ENCODE assay signal across 15 cellular contexts in the genomic region with DNA sequence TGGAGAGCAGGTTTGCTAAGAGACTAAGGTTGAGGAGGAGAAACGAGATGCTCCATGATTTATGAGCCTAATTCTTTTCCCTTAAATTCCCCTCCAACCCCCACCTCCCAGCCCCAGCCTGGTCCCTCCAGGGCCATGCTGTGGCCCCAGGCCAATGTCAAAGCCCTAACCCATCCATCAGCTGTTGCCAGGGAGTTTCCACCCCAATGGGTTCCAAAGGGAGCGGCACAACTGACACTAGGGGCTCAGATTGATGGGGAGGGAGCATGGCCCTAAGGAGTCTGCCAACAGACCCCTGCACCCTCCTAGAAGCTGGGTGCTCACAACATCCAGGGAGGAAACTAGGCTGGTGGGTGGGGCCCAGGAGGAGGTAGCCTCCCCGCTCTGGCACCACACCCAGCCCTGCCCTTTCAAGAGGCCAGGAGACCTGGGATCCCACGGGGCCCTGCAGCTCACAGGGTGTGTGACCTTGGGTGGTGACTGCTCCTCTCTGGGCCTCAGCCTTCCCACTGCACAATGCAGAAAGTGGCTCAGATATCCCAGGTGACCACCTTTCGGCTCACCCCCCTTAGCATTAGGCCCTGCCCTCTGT. TPM values are rescaled to one million over a fixed set of nuclear protein-coding genes. Genes with fewer than 3 reads are reported as not detected.
DNase-seq lines count a peak whose midpoint lies in the region; ATAC-seq, FAIRE-seq and TF ChIP-seq lines count a peak whose summit lies in the region.
"Had no signal": no experiment of that assay in that cellular context is flagged by ENCODE, and none has a peak within 500 bp of the region (broad histone marks: within the 10 kb centered on the region; RNA-seq: fewer than 3 reads in every experiment).

No MANE protein-coding gene starts in this region.

- no peak overlapping the region for H3K14ac ChIP-seq in H1 (ENCODE audit: insufficient read length)

- no peak overlapping the region for H3K4me3 Mint-ChIP-seq in mesothelial cell of epicardium
- H3K4me3 Mint-ChIP-seq: CD8-positive, alpha-beta T cell; effector memory CD8-positive, alpha-beta T cell; memory B cell had no signal

- H3K79me2 ChIP-seq in H1 (ENCODE audit: control insufficient read depth in 1 of 2, insufficient read depth in 2 of 2, low read length in 2 of 2): peaks cover 0 to 71% of the 10 kb centered on the region in 2 experiments; a peak in 2 of 4 replicates

- H2BK12ac ChIP-seq in H1 (ENCODE audit: low read depth, low read length): no peak overlapping the region

- TF ChIP-seq EP300 in H1 (IDR thresholded peaks at IDR 0.05; ENCODE audit: borderline replicate concordance in 1 of 2, low read depth in 2 of 2, low read length in 2 of 2): no peak

- no peaks in the 10 kb centered on the region for H3K9me3 Mint-ChIP-seq in mesothelial cell of epicardium
- H3K9me3 Mint-ChIP-seq: CD8-positive, alpha-beta T cell; effector memory CD8-positive, alpha-beta T cell; memory B cell had no signal

- TF ChIP-seq RAD21 in H1 (IDR thresholded peaks at IDR 0.05 in 1 of 2, conservative IDR thresholded peaks at IDR 0.05 in 1 of 2; ENCODE audit: low read depth in 2 of 2, low read length in 2 of 2): no peak

- peaks cover 0 to 2% (median 0%) of the 10 kb centered on the region in 4 experiments; a peak in 1 of 7 replicates for H3K27me3 ChIP-seq in H1 (replicated peaks in 1 of 4; ENCODE audit: control insufficient read depth in 3 of 4, extremely low read depth in 1 of 4, insufficient read depth in 3 of 4, low read length in 3 of 4)

- no peaks in the 10 kb centered on the region for H3K9me3 ChIP-seq in H1 (ENCODE audit: insufficient read depth in 2 of 2, low read depth in 1 of 2, low read length in 1 of 2)

- no peak overlapping the region for H3K56ac ChIP-seq in H1 (replicated peaks; ENCODE audit: insufficient read length, low read depth, low read length)

- peaks cover 11% of the 10 kb centered on the region for H3K4me1 Mint-ChIP-seq in mesothelial cell of epicardium
- H3K4me1 Mint-ChIP-seq: memory B cell had no signal

- 0 out of 2 replicates have a peak overlapping the region, but pooled peaks have one; percentile 13 for H3K18ac ChIP-seq in H1 (ENCODE audit: extremely low read depth, low read length)

- DNase-seq in RWPE1 (ENCODE audit: low spot score) (no peak), H1 (ENCODE audit: low read depth in 1 of 2, low spot score in 2 of 2) (no peak), mesothelial cell of epicardium (ENCODE audit: low spot score in 2 of 2, unreplicated experiment in 2 of 2) (no peak), mesenteric fat pad (ENCODE audit: low spot score) (no peak), hepatic stellate cell (ENCODE audit: low spot score) (no peak)
- DNase-seq: amniotic stem cell; CD8-positive, alpha-beta T cell; effector memory CD8-positive, alpha-beta T cell; KBM-7; NCI-H774 had no signal

- no peak overlapping the region for H3K4me2 ChIP-seq in H1 (ENCODE audit: insufficient read depth in 1 of 2, low read depth in 2 of 2, low read length in 2 of 2)

- H3K27me3 Mint-ChIP-seq in mesothelial cell of epicardium (ENCODE audit: low read depth): no peaks in the 10 kb centered on the region
- H3K27me3 Mint-ChIP-seq: effector memory CD8-positive, alpha-beta T cell; memory B cell had no signal

- H4K91ac ChIP-seq in H1 (replicated peaks; ENCODE audit: insufficient read length, low read length): peak overlapping the region; percentile 17

- H2AK5ac ChIP-seq in H1 (ENCODE audit: low read depth, low read length): no peak overlapping the region

- H3K36me3 Mint-ChIP-seq in mesothelial cell of epicardium: no peaks in the 10 kb centered on the region
- H3K36me3 Mint-ChIP-seq: memory B cell had no signal

- no peak overlapping the region for H3K4me3 ChIP-seq in H1 (ENCODE audit: extremely low read depth in 1 of 4, insufficient read depth in 2 of 4, low read depth in 3 of 4, low read length in 4 of 4)

- POLR2A ChIA-PET in RWPE1 (lab: Yijun Ruan, JAX; ENCODE audit: low non-redundant PET): no interaction called here
- POLR2A ChIA-PET in H1 (lab: Charles Lee; ENCODE audit: partially characterized antibody): interaction anchor here (0.5 to 13.5 kb wide), 3 partner anchors 10 to 32 kb away, joined by 3 to 355 read pairs (median 23); no protein-coding TSS in a partner anchor

- peaks cover 38% of the 10 kb centered on the region for H3K79me1 ChIP-seq in H1 (ENCODE audit: low read depth, low read length)

- TF ChIP-seq CTCF in RWPE1 (conservative IDR thresholded peaks at IDR 0.05; ENCODE audit: low read depth) (no peak), H1 (IDR thresholded peaks at IDR 0.05; ENCODE audit: control extremely low read depth in 1 of 3, insufficient read depth in 1 of 3, low read depth in 1 of 3, low read length in 3 of 3) (no peak), mesothelial cell of epicardium (IDR thresholded peaks at IDR 0.05; ENCODE audit: unreplicated experiment) (no peak)

- H3K23ac ChIP-seq in H1 (ENCODE audit: insufficient read length): no peak overlapping the region

- peak overlapping the region; percentile 60; the same call in 1 of the 2 replicates for H2BK5ac ChIP-seq in H1 (ENCODE audit: low read depth, low read length)

- no peak overlapping the region for H4K5ac ChIP-seq in H1 (ENCODE audit: insufficient read length, low read depth, low read length)

- FAIRE-seq in H1 (lab: Jason Lieb, UNC): no peak

- H3K27ac Mint-ChIP-seq in mesothelial cell of epicardium: peak overlapping the region; percentile 64
- H3K27ac Mint-ChIP-seq: CD8-positive, alpha-beta T cell; effector memory CD8-positive, alpha-beta T cell; memory B cell had no signal

- H4K20me1 ChIP-seq in H1 (replicated peaks in 1 of 2; ENCODE audit: control insufficient read depth in 1 of 2, insufficient read depth in 2 of 2, low read length in 2 of 2): peaks cover 10 to 36% of the 10 kb centered on the region in 2 experiments

- peaks cover 10% of the 10 kb centered on the region; the same call in 1 of the 2 replicates for H3K23me2 ChIP-seq in H1 (ENCODE audit: low read depth, low read length)

- no peak overlapping the region for H2BK120ac ChIP-seq in H1 (replicated peaks; ENCODE audit: low read depth, low read length)

- TF ChIP-seq POLR2A in H1 (IDR thresholded peaks at IDR 0.05; ENCODE audit: control extremely low read depth in 1 of 2, low read depth in 2 of 2, low read length in 2 of 2): no peak

- H3K9ac ChIP-seq in H1 (replicated peaks in 1 of 4; ENCODE audit: extremely low read depth in 1 of 4, low read depth in 3 of 4, low read length in 3 of 4): no peak overlapping the region

- no peak overlapping the region for H2BK15ac ChIP-seq in H1 (ENCODE audit: low read length)

- H4K8ac ChIP-seq in H1 (ENCODE audit: extremely low read depth, insufficient read depth, low read length): peak overlapping the region; percentile 38

- H3K36me3 ChIP-seq in H1 (ENCODE audit: control insufficient read depth in 2 of 4, insufficient read depth in 4 of 4, low read length in 3 of 4): peaks cover 0 to 7% (median 0%) of the 10 kb centered on the region in 4 experiments; a peak in 1 of 8 replicates

- CTCF ChIA-PET in RWPE1 (lab: Yijun Ruan, JAX) (interaction anchor here (0.6 to 1.6 kb wide), 4 partner anchors 16 to 402 kb away, joined by 3 to 8 read pairs (median 3); no protein-coding TSS in a partner anchor), H1 (lab: Charles Lee; ENCODE audit: partially characterized antibody) (interaction anchor here (1.5 to 37.8 kb wide), 6 partner anchors 10 to 196 kb away, joined by 3 to 1807 read pairs (median 8); no protein-coding TSS in a partner anchor)

- ATAC-seq in GM18909 (IDR thresholded peaks at IDR 0.05; ENCODE audit: poor library complexity, unreplicated experiment): no peak
- no peak for ATAC-seq in GM18907 (IDR thresholded peaks at IDR 0.05; ENCODE audit: unreplicated experiment)
- ATAC-seq: CD8-positive, alpha-beta T cell; effector memory CD8-positive, alpha-beta T cell had no signal

- 82% methylated on average over 4 of the region's 5 CpGs; no CpG with 5 or more reads in 1 of the 2 experiments for WGBS in H1 (ENCODE audit: extremely low coverage in 1 of 2, insufficient coverage in 1 of 2, insufficient read length in 1 of 2, insufficient replicate concordance in 2 of 2, low coverage in 1 of 2, low lambda C conversion rate in 2 of 2, missing lambda C conversion rate in 1 of 2), 2 experiments

- H3K27ac ChIP-seq in RWPE1 (peak overlapping the region; percentile 93), H1 (ENCODE audit: low read depth, low read length) (no peak overlapping the region), temporal lobe (ENCODE audit: low read depth, low read length) (peak overlapping the region; percentile 53)

- H3K4ac ChIP-seq in H1 (replicated peaks; ENCODE audit: insufficient read length, low read depth, low read length): no peak overlapping the region

- H3K4me1 ChIP-seq in H1 (replicated peaks in 1 of 4; ENCODE audit: control insufficient read depth in 3 of 4, insufficient read depth in 4 of 4, low read length in 3 of 4): peaks cover 12 to 52% (median 34%) of the 10 kb centered on the region in 4 experiments

- no peak overlapping the region for H2AFZ ChIP-seq in H1 (ENCODE audit: low read length)

- H2BK20ac ChIP-seq in H1 (ENCODE audit: low read length): no peak overlapping the region

TF ChIP-seq in H1, 55 proteins besides CTCF, POLR2A, EP300 and RAD21 (continues in another document):
- no peak for TF ChIP-seq RXRA (IDR thresholded peaks at IDR 0.05; ENCODE audit: insufficient read depth, low read depth, low read length)

RNA-seq across cellular contexts. Expression of gene AHDC1, which starts 12.9 kb away (rescaled TPM):
- total RNA-seq in H1 (2021; fragmentation: NEBNext Ultra II Directional; extraction: Animal tissue kit (Norgen Biotek cat#: 25700)): 35.1 and 39.4 TPM in 2 replicates
- 4.4 and 8.6 TPM in 2 replicates for polyA plus RNA-seq in H1 (2011; rRNA removed)
- polyA plus RNA-seq in H1 (2011; cell fraction: cytosol; rRNA removed): 3.3 TPM
- 17.1 TPM for polyA plus RNA-seq in H1 (2011; cell fraction: nucleus; rRNA removed)
- 18.4 to 23.0 TPM (median 21.1 TPM) in 4 replicates for polyA plus RNA-seq in H1 (2012, experiment 1 of 2)
- polyA plus RNA-seq in H1 (2012, experiment 2 of 2): 17.0 TPM
- polyA plus RNA-seq in H1 (2013, experiment 1 of 2): 11.2 TPM
- 11.1 TPM for polyA plus RNA-seq in H1 (2013, experiment 2 of 2)
- 4.4 and 6.1 TPM in 2 replicates for polyA minus RNA-seq in H1 (2011; rRNA and poly(A)+ RNA removed)
- polyA minus RNA-seq in H1 (2011; cell fraction: cytosol; rRNA and poly(A)+ RNA removed): 11.9 TPM
- 10.5 TPM for polyA minus RNA-seq in H1 (2011; cell fraction: nucleus; rRNA and poly(A)+ RNA removed)
- total RNA-seq in mesothelial cell of epicardium (71.4 to 73.5 TPM (median 72.1 TPM) in 3 replicates), temporal lobe (16.5 TPM), mesenteric fat pad (28.5 TPM)

RNA-seq across cellular contexts. Expression of gene FGR, which starts 44.0 kb away (rescaled TPM):
- 0.22 and 0.36 TPM in 2 replicates for total RNA-seq in H1 (2021; fragmentation: NEBNext Ultra II Directional; extraction: Animal tissue kit (Norgen Biotek cat#: 25700))
- 0.86 and 0.95 TPM in 2 replicates for polyA plus RNA-seq in H1 (2011; rRNA removed)
- polyA plus RNA-seq in H1 (2011; cell fraction: cytosol; rRNA removed): 0.62 TPM
- 1.6 TPM for polyA plus RNA-seq in H1 (2011; cell fraction: nucleus; rRNA removed)
- 0.39 to 0.50 TPM (median 0.42 TPM) in 3 of 4 replicates, not detected in the other for polyA plus RNA-seq in H1 (2012, experiment 1 of 2)
- 0.18 TPM for polyA plus RNA-seq in H1 (2012, experiment 2 of 2)
- polyA plus RNA-seq in H1 (2013, experiment 1 of 2): 0.34 TPM
- polyA plus RNA-seq in H1 (2013, experiment 2 of 2): 0.33 TPM
- 0.57 and 1.2 TPM in 2 replicates for polyA minus RNA-seq in H1 (2011; rRNA and poly(A)+ RNA removed)
- polyA minus RNA-seq in H1 (2011; cell fraction: cytosol; rRNA and poly(A)+ RNA removed): not detected
- 0.60 TPM for polyA minus RNA-seq in H1 (2011; cell fraction: nucleus; rRNA and poly(A)+ RNA removed)
- total RNA-seq in mesothelial cell of epicardium: 0.11 to 0.53 TPM (median 0.20 TPM) in 3 replicates
- total RNA-seq in temporal lobe: 1.7 TPM
- total RNA-seq in mesenteric fat pad: 49.7 TPM
- total RNA-seq: SK-MEL-5 had no signal

Comparison
In these comparisons a context has a peak if more than half of its experiments do, and no peak if none do; other contexts are left out.
1. RNA of gene FGR, which starts 44.0 kb away (total RNA-seq): 49.7 TPM in mesenteric fat pad (single experiment); 1.7 TPM in temporal lobe (single experiment), 0.22 to 0.36 TPM in H1 and 0.11 to 0.53 TPM in mesothelial cell of epicardium; every median in the first group is over 10 times any median in the second.